In genomic region chr10:44974628-44975431, GRCh38 we compare ENCODE assay signal across 8 cellular contexts. TPM values are rescaled to one million over a fixed set of nuclear protein-coding genes. Genes with fewer than 3 reads are reported as not detected.
DNase-seq lines count a peak whose midpoint lies in the region; ATAC-seq, FAIRE-seq and TF ChIP-seq lines count a peak whose summit lies in the region.

No MANE protein-coding gene starts in this region.

- no peaks in the 10 kb centered on the region for H3K9me2 ChIP-seq in Loucy (replicated peaks; ENCODE audit: low read depth, low read length)

- TF ChIP-seq CTCF in H9 (conservative IDR thresholded peaks at IDR 0.05): peak; percentile 98
- peak; percentile 84 for TF ChIP-seq CTCF in Loucy (conservative IDR thresholded peaks at IDR 0.05; ENCODE audit: low read length)
- TF ChIP-seq CTCF in chondrocyte (IDR thresholded peaks at IDR 0.05): peak; percentile 100

- H3K9ac ChIP-seq in H9 (ENCODE audit: extremely low read depth, insufficient read length, low read length): peak overlapping the region; percentile 41
- peak overlapping the region; percentile 85 for H3K9ac ChIP-seq in Loucy (ENCODE audit: low read depth, low read length, poor library complexity, severe bottlenecking)

- FAIRE-seq in GM12891 (lab: Jason Lieb, UNC): peak; percentile 74

- H3K23me2 ChIP-seq in H9 (ENCODE audit: insufficient read length, low read depth, low read length, poor library complexity, severe bottlenecking): peaks cover 4% of the 10 kb centered on the region

- peak; percentile 89 to 94 for ATAC-seq in activated CD4-positive, CD25-positive, alpha-beta regulatory T cell treated with anti-CD3 and anti-CD28 coated beads, Interleukin-2, amount 50 U/mL, for 24 hours

- no peaks in the 10 kb centered on the region for H3K9me3 ChIP-seq in H9 (ENCODE audit: control insufficient read depth, low read depth, low read length)
- no peaks in the 10 kb centered on the region for H3K9me3 ChIP-seq in Loucy (ENCODE audit: insufficient read depth, low read depth, low read length)

- peak overlapping the region; percentile 57 to 60 for H3K4me3 Mint-ChIP-seq in H9
- H3K4me3 Mint-ChIP-seq in chondrocyte (ENCODE audit: unreplicated experiment): peak overlapping the region; percentile 49

- H3K4me2 ChIP-seq in H9 (ENCODE audit: insufficient read depth, insufficient read length, low read length) (peak overlapping the region; percentile 80), Loucy (ENCODE audit: low read depth, low read length, poor library complexity, severe bottlenecking) (peak overlapping the region; percentile 79)

- H3K36me3 ChIP-seq in Loucy (ENCODE audit: insufficient read depth, low read length): no peaks in the 10 kb centered on the region

- H3K79me2 ChIP-seq in H9 (ENCODE audit: insufficient read depth, low read length) (no peaks in the 10 kb centered on the region), Loucy (ENCODE audit: insufficient read depth, low read length) (no peaks in the 10 kb centered on the region)

- H2BK15ac ChIP-seq in H9 (ENCODE audit: low read depth, low read length): no peak overlapping the region

- no peak overlapping the region for H3K23ac ChIP-seq in H9 (ENCODE audit: insufficient read length, low read depth, low read length)

- no peak overlapping the region for H2BK5ac ChIP-seq in H9 (ENCODE audit: insufficient read length, low read length)

- no peak overlapping the region for H3K56ac ChIP-seq in H9 (ENCODE audit: insufficient read length, low read depth, low read length)

- H4K5ac ChIP-seq in H9 (ENCODE audit: insufficient read length, low read depth, low read length): peak overlapping the region; percentile 31

- H3K4me1 Mint-ChIP-seq in H9: peaks cover 59% of the 10 kb centered on the region in 2 experiments
- peaks cover 57% of the 10 kb centered on the region for H3K4me1 Mint-ChIP-seq in chondrocyte (ENCODE audit: low read depth)

- WGBS in H9 (ENCODE audit: extremely low coverage, insufficient read length, low lambda C conversion rate): no CpG with 5 or more reads among the region's 46 CpGs

- H2BK12ac ChIP-seq in H9 (ENCODE audit: insufficient read length, low read depth, low read length): no peak overlapping the region

- H3K27me3 Mint-ChIP-seq in H9 (ENCODE audit: low read depth) (peaks cover 7% of the 10 kb centered on the region; the same call in 1 of the 2 replicates), chondrocyte (ENCODE audit: low read depth) (no peaks in the 10 kb centered on the region)

- peak overlapping the region; percentile 72 for H3K4me3 ChIP-seq in Loucy (ENCODE audit: low read length, poor library complexity, severe bottlenecking)

- no peak overlapping the region for H3T11ph ChIP-seq in H9 (ENCODE audit: low read length)

- TF ChIP-seq POLR2A in GM12891 (IDR thresholded peaks at IDR 0.05; ENCODE audit: low read depth, low read length): no peak

- H3K27ac Mint-ChIP-seq in H9 (peak overlapping the region in 1 of 3 experiments; percentile 22; a peak in 1 of 7 replicates), chondrocyte (ENCODE audit: unreplicated experiment) (peak overlapping the region; percentile 80)

- H3K36me3 Mint-ChIP-seq in H9 (ENCODE audit: insufficient read depth in 1 of 3, low read depth in 3 of 3) (peaks cover 5 to 20% (median 16%) of the 10 kb centered on the region in 3 experiments; a peak in 5 of 7 replicates), chondrocyte (ENCODE audit: low read depth) (peaks cover 14% of the 10 kb centered on the region)

- H2BK20ac ChIP-seq in H9 (ENCODE audit: low read depth, low read length, poor library complexity, severe bottlenecking): no peak overlapping the region

- H2AFZ ChIP-seq in H9 (ENCODE audit: low read length): no peak overlapping the region
- H2AFZ ChIP-seq in Loucy (ENCODE audit: low read length): peak overlapping the region; percentile 73

- peak overlapping the region; percentile 39 for H4K91ac ChIP-seq in H9 (ENCODE audit: insufficient read length, low read depth, low read length)

- no peaks in the 10 kb centered on the region for H3K79me1 ChIP-seq in H9 (ENCODE audit: insufficient read depth, low read depth, low read length, poor library complexity, severe bottlenecking)

- H3K9me3 Mint-ChIP-seq in H9 (no peaks in the 10 kb centered on the region; a peak in 1 of 5 replicates), chondrocyte (ENCODE audit: low read depth) (no peaks in the 10 kb centered on the region)

- no peaks in the 10 kb centered on the region for H3K27me3 ChIP-seq in H9 (ENCODE audit: insufficient read depth, low read length)
- no peaks in the 10 kb centered on the region for H3K27me3 ChIP-seq in Loucy (ENCODE audit: insufficient read depth, low read length, poor library complexity, severe bottlenecking)

- no peaks in the 10 kb centered on the region for H4K20me1 ChIP-seq in H9 (ENCODE audit: control insufficient read depth, insufficient read depth, insufficient read length)
- no peaks in the 10 kb centered on the region for H4K20me1 ChIP-seq in Loucy (ENCODE audit: insufficient read depth, low read length, poor library complexity, severe bottlenecking)

- no peak overlapping the region for H2AK5ac ChIP-seq in H9 (ENCODE audit: insufficient read length, low read length)

- DNase-seq in GM12891 (ENCODE audit: insufficient read length, low spot score) (peak; percentile 81), H9 (peak; percentile 76), chondrocyte (ENCODE audit: low spot score) (no peak), kidney tubule cell (ENCODE audit: low spot score) (peak; percentile 70), NCI-H2029 (lab: John Stamatoyannopoulos, UW) (no peak)
- DNase-seq in stimulated activated CD4-positive, alpha-beta T cell treated with anti-CD3 and anti-CD28 coated beads, Interleukin-1b, Interleukin-23, amount 100 ng/mL, for 48 hours: peak; percentile 49

- H4K8ac ChIP-seq in H9 (replicated peaks; ENCODE audit: insufficient read length, low read depth, low read length): no peak overlapping the region

- H3F3A ChIP-seq in Loucy (ENCODE audit: low read depth): no peaks in the 10 kb centered on the region

- H3K4me1 ChIP-seq in H9 (ENCODE audit: insufficient read depth, low read length) (peaks cover 16% of the 10 kb centered on the region), Loucy (ENCODE audit: insufficient read depth, low read length, poor library complexity, severe bottlenecking) (peaks cover 38% of the 10 kb centered on the region)

- peak overlapping the region; percentile 78 for H3K18ac ChIP-seq in H9 (ENCODE audit: insufficient read length, low read depth, low read length)

- no peak overlapping the region for H3K27ac ChIP-seq in H9 (ENCODE audit: insufficient read length, low read depth, low read length)

- no peak overlapping the region for H3K4ac ChIP-seq in H9 (ENCODE audit: low read depth, low read length)

- H3K14ac ChIP-seq in H9 (ENCODE audit: insufficient read depth, low read length): peak overlapping the region; percentile 75

- no peak overlapping the region for H2BK120ac ChIP-seq in H9 (ENCODE audit: low read depth, low read length, poor library complexity, severe bottlenecking)

TF ChIP-seq in GM12891, 5 proteins besides CTCF, POLR2A, EP300 and RAD21:
- TF ChIP-seq POU2F2 (IDR thresholded peaks at IDR 0.05; ENCODE audit: low read depth, low read length): 0 out of 2 replicates have a peak, but pooled peaks have one; percentile 17
- peak; percentile 23 for TF ChIP-seq PAX5 (IDR thresholded peaks at IDR 0.05; ENCODE audit: insufficient read depth, low read length, severe bottlenecking)
- TF ChIP-seq SPI1 (IDR thresholded peaks at IDR 0.05; ENCODE audit: low read depth, low read length): no peak
- TF ChIP-seq POLR2AphosphoS5 (IDR thresholded peaks at IDR 0.05; ENCODE audit: low read depth, low read length): no peak
TF ChIP-seq in GM12891: peak in this region for 2.

RNA-seq across cellular contexts. Expression of gene DEPP1, which starts 3.8 kb away (rescaled TPM):
- polyA plus RNA-seq in GM12891 (2012; ENCODE audit: low read depth, missing spikeins): 2.6 TPM
- total RNA-seq in H9 (2021): 1.7 and 2.4 TPM in 2 replicates
- 9.4 to 105 TPM (median 105 TPM) in 3 replicates for total RNA-seq in chondrocyte

RNA-seq across cellular contexts. Expression of gene RASSF4, which starts 15.2 kb away (rescaled TPM):
- 41.3 TPM for polyA plus RNA-seq in GM12891 (2012; ENCODE audit: low read depth, missing spikeins)
- total RNA-seq in H9 (2021): 11.3 and 11.5 TPM in 2 replicates
- 24.6 to 37.8 TPM (median 35.9 TPM) in 3 replicates for total RNA-seq in chondrocyte

RNA-seq across cellular contexts. Expression of gene ZNF22, which starts 25.9 kb away (rescaled TPM):
- polyA plus RNA-seq in GM12891 (2012; ENCODE audit: low read depth, missing spikeins): 15.1 TPM
- total RNA-seq in H9 (2021) (36.9 and 37.6 TPM in 2 replicates), chondrocyte (15.5 to 21.6 TPM (median 19.8 TPM) in 3 replicates)

Comparison
In these comparisons a context has a peak if more than half of its experiments do, and no peak if none do; other contexts are left out.
1. DNase-seq: peak in GM12891 (single experiment), H9 (single experiment), kidney tubule cell (single experiment) and stimulated activated CD4-positive, alpha-beta T cell treated with anti-CD3 and anti-CD28 coated beads, Interleukin-1b, Interleukin-23, amount 100 ng/mL, for 48 hours (single experiment); none in chondrocyte (single experiment) and NCI-H2029 (single experiment).
2. Peak in every context shown above with its lines, with median percentiles within 50 percentile points of each other: CTCF ChIP-seq.